ENCODE assay signal across 14 cellular contexts in genomic region chr20:22402550-22402949, GRCh38.
DNase-seq lines count a peak whose midpoint lies in the region; ATAC-seq lines count a peak whose summit lies in the region.
"Had no signal": no experiment of that assay in that cellular context is flagged by ENCODE, and none has a peak within 500 bp of the region (broad histone marks: within the 10 kb centered on the region; RNA-seq: fewer than 3 reads in every experiment).

No MANE protein-coding gene starts in this region.

- DNase-seq in NCI-H1436 (lab: John Stamatoyannopoulos, UW) (peak; percentile 43), NCI-H748 treated with DMSO at 0.1 percent for 48 hours (lab: John Stamatoyannopoulos, UW) (peak; percentile 94), OCI-M2 (lab: John Stamatoyannopoulos, UW; ENCODE audit: unreplicated experiment) (no peak), head of caudate nucleus (no peak)
- DNase-seq: activated CD4-positive, alpha-beta T cell treated with anti-CD3 and anti-CD28 coated beads for 4 hours; CD8-positive, alpha-beta memory T cell; GF-D8; NCI-H446; retina had no signal

- H3K9ac ChIP-seq in BLaER1 = no peak overlapping the region
- H3K9ac ChIP-seq in iPS-18a (ENCODE audit: low read length) = no peak overlapping the region

- H3K27me3 ChIP-seq in BLaER1 (no peaks in the 10 kb centered on the region), iPS-18a (ENCODE audit: control insufficient read depth, insufficient read depth, low read length) (peaks cover 39% of the 10 kb centered on the region)

- no peak overlapping the region for H3K4me3 ChIP-seq in BLaER1
- peak overlapping the region; percentile 49 for H3K4me3 ChIP-seq in iPS-18a (ENCODE audit: low read length)

- 0 out of 2 replicates have a peak overlapping the region, but pooled peaks have one; percentile 3 for H3K4me2 ChIP-seq in BLaER1

- H3K36me3 ChIP-seq in BLaER1 (no peaks in the 10 kb centered on the region), iPS-18a (ENCODE audit: control insufficient read depth, low read depth, low read length) (no peaks in the 10 kb centered on the region)
- H3K36me3 ChIP-seq: breast epithelium had no signal

- no peak for ATAC-seq in HG02852 (IDR thresholded peaks at IDR 0.05; ENCODE audit: unreplicated experiment)
- ATAC-seq in GM18511 (IDR thresholded peaks at IDR 0.05; ENCODE audit: unreplicated experiment) = no peak

- intact Hi-C loops in head of caudate nucleus (cut with DNase I) = no loop called here

- H3K27ac ChIP-seq in BLaER1 (no peak overlapping the region), iPS-18a (ENCODE audit: low read length) (no peak overlapping the region)

- H3K4me1 ChIP-seq in BLaER1 = peaks cover 23% of the 10 kb centered on the region
- H3K4me1 ChIP-seq in iPS-18a (ENCODE audit: control insufficient read depth, low read depth, low read length) = peaks cover 22% of the 10 kb centered on the region
- H3K4me1 ChIP-seq: breast epithelium had no signal

- no peaks in the 10 kb centered on the region for H3K9me3 ChIP-seq in BLaER1
- H3K9me3 ChIP-seq in iPS-18a (ENCODE audit: control insufficient read depth, low read depth, low read length) = no peaks in the 10 kb centered on the region
- H3K9me3 ChIP-seq: breast epithelium had no signal

- no peaks in the 10 kb centered on the region for H4K20me1 ChIP-seq in BLaER1

Comparison
In these comparisons a context has a peak if more than half of its experiments do, and no peak if none do; other contexts are left out.
1. DNase-seq: peak in NCI-H1436 (single experiment) and NCI-H748 treated with DMSO at 0.1 percent for 48 hours (single experiment); none in OCI-M2 (single experiment) and head of caudate nucleus (0 of 42).